In the genomic region with DNA sequence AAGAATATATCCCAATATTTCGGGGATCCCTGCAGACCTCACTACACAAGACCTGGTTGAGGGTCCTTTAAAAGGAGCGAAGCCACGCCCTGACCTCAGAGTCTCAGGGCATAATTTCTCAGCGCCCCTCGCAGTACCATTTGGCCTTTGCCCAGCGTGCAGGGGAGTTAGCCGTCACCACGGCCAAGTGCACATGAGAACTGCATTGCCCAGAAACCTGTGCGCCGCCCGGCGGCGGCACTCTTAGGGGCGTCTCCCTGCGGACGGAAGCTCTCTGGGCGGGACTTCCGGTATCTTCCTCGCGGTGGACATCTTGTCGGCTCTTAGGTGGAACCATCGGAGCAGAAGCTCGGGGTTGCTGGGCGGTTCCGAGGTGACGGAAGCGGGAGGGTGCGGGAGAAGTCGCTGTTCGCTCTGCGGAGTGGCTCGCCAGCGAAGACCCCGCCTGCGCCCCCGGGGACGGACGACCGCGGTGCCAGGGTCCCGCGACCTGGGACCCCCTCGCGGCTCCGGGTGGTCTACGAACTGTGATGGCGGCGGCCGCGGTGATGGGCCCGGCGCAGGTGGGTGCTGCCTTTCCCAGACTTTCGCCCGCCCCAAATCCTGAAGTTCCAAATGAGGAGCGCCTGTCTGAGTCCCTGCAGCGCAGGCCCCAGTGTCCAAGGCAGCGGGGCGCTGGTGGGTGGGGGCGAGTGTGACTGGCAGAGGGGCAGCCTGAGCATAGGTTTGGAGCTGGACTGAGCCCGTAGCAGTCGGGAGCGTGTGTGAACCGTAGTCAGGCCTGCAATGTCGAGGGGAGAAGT, we compare ENCODE assay signal across 8 cellular contexts. TPM values are rescaled to one million over a fixed set of nuclear protein-coding genes. Genes with fewer than 3 reads are reported as not detected.
DNase-seq lines count a peak whose midpoint lies in the region; ATAC-seq and TF ChIP-seq lines count a peak whose summit lies in the region.

ZNF134 (plus strand) TSS at position 302 of the 803 bp plus-strand sequence. CDS start 5,227 bp downstream, outside the sequence.

- TF ChIP-seq CTCF in AG10803 (conservative IDR thresholded peaks at IDR 0.05; ENCODE audit: low read length), result peak; percentile 49

- peaks cover 69% of the 10 kb centered on the region for H3K9me3 Mint-ChIP-seq in activated CD4-positive, alpha-beta T cell treated with anti-CD3 and anti-CD28 coated beads, Interleukin-2, amount 10 ng/mL, durations not matched to agents 7 days and 5 days
- peaks cover 85% of the 10 kb centered on the region for H3K9me3 Mint-ChIP-seq in dendritic cell treated with granulocyte-macrophage colony-stimulating factor and Interleukin-4, amounts not matched to agents 40 ng/mL and 50 ng/mL, for 4 days

- POLR2A ChIA-PET in activated CD4-positive, alpha-beta T cell treated with anti-CD3 and anti-CD28 coated beads, Interleukin-2, amount 10 ng/mL, durations not matched to agents 7 days and 5 days (lab: Charles Lee), result interaction anchor here (0.7 kb wide), 1 partner anchor 179 kb away, joined by 4 read pairs; the partner anchor contains the start of gene ZNF749

- DNase-seq in AG10803 (ENCODE audit: low read depth), result peak; percentile 84
- peak; percentile 89 to 94 for DNase-seq in NCI-H524 (lab: John Stamatoyannopoulos, UW)
- peak; percentile 93 for DNase-seq in activated CD4-positive, alpha-beta T cell treated with anti-CD3 and anti-CD28 coated beads, Interleukin-2, amount 10 ng/mL, durations not matched to agents 7 days and 5 days
- peak; percentile 92 for DNase-seq in left lobe of liver (ENCODE audit: low spot score)
- peak; percentile 89 to 92 for DNase-seq in stimulated activated CD4-positive, alpha-beta T cell treated with anti-CD3 and anti-CD28 coated beads, Interleukin-2, amount 100 ng/mL, for 24 hours

- H3K4me3 ChIP-seq in AG10803 (ENCODE audit: low read length), result peak within 1 kb of the TSS; percentile 97

- intact Hi-C loops in dendritic cell treated with granulocyte-macrophage colony-stimulating factor and Interleukin-4, amounts not matched to agents 40 ng/mL and 50 ng/mL, for 4 days (cut with micrococcal nuclease), result loop anchor here (1.0 kb wide), 2 partner anchors 15 to 19 kb away; partner anchors contain the start of genes ZNF211 and ZNF530

- peaks cover 26% of the 10 kb centered on the region for H3K4me1 Mint-ChIP-seq in activated CD4-positive, alpha-beta T cell treated with anti-CD3 and anti-CD28 coated beads, Interleukin-2, amount 10 ng/mL, durations not matched to agents 7 days and 5 days
- H3K4me1 Mint-ChIP-seq in dendritic cell treated with granulocyte-macrophage colony-stimulating factor and Interleukin-4, amounts not matched to agents 40 ng/mL and 50 ng/mL, for 4 days (ENCODE audit: low read depth), result peaks cover 36% of the 10 kb centered on the region

- peak; percentile 89 for ATAC-seq in GM19025 (IDR thresholded peaks at IDR 0.05; ENCODE audit: low read depth, unreplicated experiment)
- ATAC-seq in HG03432 (IDR thresholded peaks at IDR 0.05; ENCODE audit: unreplicated experiment), result peak; percentile 98
- ATAC-seq in left lobe of liver, result peak; percentile 100

- H3K27me3 Mint-ChIP-seq in activated CD4-positive, alpha-beta T cell treated with anti-CD3 and anti-CD28 coated beads, Interleukin-2, amount 10 ng/mL, durations not matched to agents 7 days and 5 days, result no peaks in the 10 kb centered on the region
- peaks cover 2% of the 10 kb centered on the region for H3K27me3 Mint-ChIP-seq in dendritic cell treated with granulocyte-macrophage colony-stimulating factor and Interleukin-4, amounts not matched to agents 40 ng/mL and 50 ng/mL, for 4 days

- H3K4me3 Mint-ChIP-seq in activated CD4-positive, alpha-beta T cell treated with anti-CD3 and anti-CD28 coated beads, Interleukin-2, amount 10 ng/mL, durations not matched to agents 7 days and 5 days, result peak within 1 kb of the TSS; percentile 91
- H3K4me3 Mint-ChIP-seq in dendritic cell treated with granulocyte-macrophage colony-stimulating factor and Interleukin-4, amounts not matched to agents 40 ng/mL and 50 ng/mL, for 4 days, result peak within 1 kb of the TSS; percentile 93

- peak within 1 kb of the TSS; percentile 84 for H3K27ac Mint-ChIP-seq in activated CD4-positive, alpha-beta T cell treated with anti-CD3 and anti-CD28 coated beads, Interleukin-2, amount 10 ng/mL, durations not matched to agents 7 days and 5 days
- H3K27ac Mint-ChIP-seq in dendritic cell treated with granulocyte-macrophage colony-stimulating factor and Interleukin-4, amounts not matched to agents 40 ng/mL and 50 ng/mL, for 4 days, result peak within 1 kb of the TSS; percentile 78

- peaks cover 65% of the 10 kb centered on the region for H3K36me3 Mint-ChIP-seq in activated CD4-positive, alpha-beta T cell treated with anti-CD3 and anti-CD28 coated beads, Interleukin-2, amount 10 ng/mL, durations not matched to agents 7 days and 5 days (ENCODE audit: low read depth)
- H3K36me3 Mint-ChIP-seq in dendritic cell treated with granulocyte-macrophage colony-stimulating factor and Interleukin-4, amounts not matched to agents 40 ng/mL and 50 ng/mL, for 4 days (ENCODE audit: low read depth), result peaks cover 53% of the 10 kb centered on the region

- CTCF ChIA-PET in activated CD4-positive, alpha-beta T cell treated with anti-CD3 and anti-CD28 coated beads, Interleukin-2, amount 10 ng/mL, durations not matched to agents 7 days and 5 days (lab: Charles Lee), result interaction anchor here (0.7 to 1.5 kb wide), 4 partner anchors 11 to 511 kb away, joined by 3 read pairs; no protein-coding TSS in a partner anchor

RNA-seq across cellular contexts. Expression of gene ZNF134, which starts in this region (rescaled TPM):
- total RNA-seq in activated CD4-positive, alpha-beta T cell treated with anti-CD3 and anti-CD28 coated beads, Interleukin-2, amount 10 ng/mL, durations not matched to agents 7 days and 5 days, result 10 to 100 TPM; 13.7 to 15.4 TPM
- 6.9 TPM for total RNA-seq in left lobe of liver

Comparison
In these comparisons a context has a peak if more than half of its experiments do, and no peak if none do; other contexts are left out.
1. Peak in every context shown above with its lines: DNase-seq, ATAC-seq and H3K4me3 ChIP-seq.